Comparison of ENCODE assay signal across 30 cellular contexts in genomic region chr10:92732958-92733357, GRCh38. TPM values are rescaled to one million over a fixed set of nuclear protein-coding genes. Genes with fewer than 3 reads are reported as not detected.
"Had no signal": no experiment of that assay in that cellular context is flagged by ENCODE, and none has a peak within 500 bp of the region (broad histone marks: within the 10 kb centered on the region; RNA-seq: fewer than 3 reads in every experiment).

No MANE protein-coding gene starts in this region.

- H3K27me3 ChIP-seq: adrenal gland, body of pancreas, esophagus muscularis mucosa, gastrocnemius medialis, heart left ventricle had no signal

- H3K4me1 ChIP-seq: adrenal gland, body of pancreas, esophagus muscularis mucosa, foreskin keratinocyte, gastrocnemius medialis, heart left ventricle had no signal

- DNase-seq: activated CD4-positive, alpha-beta memory T cell treated with anti-CD3 and anti-CD28 coated beads, Interleukin-2, amount 10 ng/mL, durations not matched to agents 7 days and 5 days; activated CD4-positive, alpha-beta T cell treated with anti-CD3 and anti-CD28 coated beads for 1 hour; activated CD4-positive, alpha-beta T cell treated with anti-CD3 and anti-CD28 coated beads for 4 hours; activated CD4-positive, alpha-beta T cell treated with anti-CD3 and anti-CD28 coated beads, Interleukin-2, amount 10 ng/mL, durations not matched to agents 7 days and 5 days; activated CD4-positive, alpha-beta T cell treated with anti-CD3 and anti-CD28 coated beads, Interleukin-2, amount 50 U/mL, for 4 hours; activated CD8-positive, alpha-beta memory T cell treated with anti-CD3 and anti-CD28 coated beads, Interleukin-2, amount 50 U/mL, for 48 hours; activated gamma-delta T cell; activated naive CD4-positive, alpha-beta T cell; activated naive CD4-positive, alpha-beta T cell treated with anti-CD3 and anti-CD28 coated beads, Interleukin-2, amount 50 U/mL, for 16 hours; activated T-cell treated with anti-CD3 and anti-CD28 coated beads for 4 hours; activated T-cell treated with anti-CD3 and anti-CD28 coated beads, Interleukin-2, amount 50 U/mL, for 24 hours; activated T-cell treated with anti-CD3 and anti-CD28 coated beads, Interleukin-2, amount 50 U/mL, for 72 hours; adrenal gland; amygdala; aorta; body of pancreas; caudate nucleus; cortex of kidney; dermis blood vessel endothelial cell; effector CD4-positive, alpha-beta T cell; effector memory CD8-positive, alpha-beta T cell; erythroblast; foreskin keratinocyte; gastrocnemius medialis; glutamatergic neuron; heart left ventricle; T-helper 2 cell had no signal

- H3K4me3 ChIP-seq: adrenal gland, body of pancreas, esophagus muscularis mucosa, gastrocnemius medialis, heart left ventricle had no signal

- ATAC-seq: activated T-cell treated with anti-CD3 and anti-CD28 coated beads, Interleukin-2, amount 50 U/mL, for 72 hours; body of pancreas; effector memory CD8-positive, alpha-beta T cell; foreskin keratinocyte; gastrocnemius medialis; heart left ventricle; WTC11 had no signal

- H3K9me3 ChIP-seq: adrenal gland, body of pancreas, esophagus muscularis mucosa, gastrocnemius medialis, heart left ventricle had no signal

- H3K27ac ChIP-seq: adrenal gland, body of pancreas, esophagus muscularis mucosa, foreskin keratinocyte, gastrocnemius medialis, heart left ventricle had no signal

- H3K36me3 ChIP-seq: adrenal gland, esophagus muscularis mucosa, gastrocnemius medialis, heart left ventricle had no signal

RNA-seq across cellular contexts. Expression of gene HHEX, which starts 43.2 kb away (rescaled TPM):
- total RNA-seq: foreskin keratinocyte; T-helper 1 cell treated with Interleukin-12 subunit alpha and Interleukin-12 subunit beta and Interleukin-4 antibody, amounts not matched to agents 30 ng/mL and 1 ng/mL, for 36 hours had no signal
- polyA plus RNA-seq: foreskin keratinocyte had no signal
